19 cellular contexts compared by ENCODE assay signal in the genomic region with DNA sequence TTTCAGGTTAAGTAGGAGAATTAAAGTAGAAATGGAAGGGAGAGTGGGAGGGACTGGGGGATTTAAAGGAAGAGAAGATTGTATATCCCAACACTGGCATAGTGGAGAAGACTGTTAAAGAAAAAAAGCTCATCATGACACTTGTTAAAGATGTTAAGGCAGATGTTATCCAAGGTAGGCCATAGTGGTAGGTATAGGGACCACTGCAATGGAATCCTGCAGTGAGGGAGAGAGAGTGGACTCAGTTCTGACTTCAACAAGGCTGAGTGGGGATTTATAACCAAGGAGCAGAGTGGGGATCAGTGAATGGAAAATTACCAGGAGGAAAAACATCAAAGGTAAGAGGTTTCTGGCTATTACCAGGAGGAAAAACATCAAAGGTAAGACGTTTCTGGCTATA. TPM values are rescaled to one million over a fixed set of nuclear protein-coding genes. Genes with fewer than 3 reads are reported as not detected.
"Had no signal": no experiment of that assay in that cellular context is flagged by ENCODE, and none has a peak within 500 bp of the region (broad histone marks: within the 10 kb centered on the region; RNA-seq: fewer than 3 reads in every experiment).

No MANE protein-coding gene starts in this region.

- H3K4me3 ChIP-seq: esophagus muscularis mucosa, gastrocnemius medialis, heart right ventricle, mucosa of descending colon, ovary, right atrium auricular region, upper lobe of left lung had no signal

- H3K36me3 ChIP-seq: ovary had no signal

- ATAC-seq: effector memory CD8-positive, alpha-beta T cell; gastrocnemius medialis; heart right ventricle; left lobe of liver; mucosa of descending colon; naive thymus-derived CD8-positive, alpha-beta T cell had no signal

- DNase-seq: effector memory CD8-positive, alpha-beta T cell; gastrocnemius medialis; heart right ventricle; hypothalamus; mammary epithelial cell; mucosa of descending colon; naive thymus-derived CD8-positive, alpha-beta T cell; nucleus accumbens; ovary; stimulated activated CD4-positive, alpha-beta T cell treated with anti-CD3 and anti-CD28 coated beads, Interleukin-12 subunit alpha, Interleukin-12 subunit beta, amount 100 ng/mL, for 4 hours; stimulated activated CD4-positive, alpha-beta T cell treated with anti-CD3 and anti-CD28 coated beads, Interleukin-2, amount 100 ng/mL, for 48 hours; stimulated activated naive CD4-positive, alpha-beta T cell treated with Interleukin-2 at 50 U/mL for 16 hours; upper lobe of left lung had no signal

- H3K27ac ChIP-seq: epithelial cell of prostate, esophagus muscularis mucosa, gastrocnemius medialis, heart right ventricle, ovary, right atrium auricular region, upper lobe of left lung had no signal

- H3K27me3 ChIP-seq: esophagus muscularis mucosa, gastrocnemius medialis, heart right ventricle, ovary, right atrium auricular region, upper lobe of left lung had no signal

- H3K9me3 ChIP-seq: esophagus muscularis mucosa, gastrocnemius medialis, heart right ventricle, mucosa of descending colon, ovary, right atrium auricular region, upper lobe of left lung had no signal

- H3K4me1 ChIP-seq: esophagus muscularis mucosa, gastrocnemius medialis, heart right ventricle, right atrium auricular region had no signal

RNA-seq across cellular contexts. Expression of a gene that starts 21.1 kb away (rescaled TPM):
- polyA plus RNA-seq: naive thymus-derived CD8-positive, alpha-beta T cell had no signal

RNA-seq across cellular contexts. Expression of a gene that starts 30.7 kb away (rescaled TPM):
- total RNA-seq: esophagus muscularis mucosa; fibroblast of villous mesenchyme; heart right ventricle; left lobe of liver; mammary epithelial cell; mucosa of descending colon; naive thymus-derived CD8-positive, alpha-beta T cell; ovary; posterior vena cava; upper lobe of left lung had no signal
- polyA plus RNA-seq: mammary epithelial cell; naive thymus-derived CD8-positive, alpha-beta T cell; ovary had no signal
